ENCODE assay signal across 20 cellular contexts in genomic region chr7:140635821-140636220, GRCh38. TPM values are rescaled to one million over a fixed set of nuclear protein-coding genes. Genes with fewer than 3 reads are reported as not detected.
A peak's percentile ranks its signal among the peaks of the same experiment; 100 is the strongest.
DNase-seq lines count a peak whose midpoint lies in the region; ATAC-seq and TF ChIP-seq lines count a peak whose summit lies in the region.
"Had no signal": no experiment of that assay in that cellular context is flagged by ENCODE, and none has a peak within 500 bp of the region (broad histone marks: within the 10 kb centered on the region; RNA-seq: fewer than 3 reads in every experiment).

No MANE protein-coding gene starts in this region.

- no peak overlapping the region; the same call in 1 of the 2 replicates for H4K5ac ChIP-seq in IMR-90 (ENCODE audit: low read depth, low read length)

- H2BK20ac ChIP-seq in IMR-90 (ENCODE audit: low read depth, low read length), result no peak overlapping the region

- 0 out of 2 replicates have a peak overlapping the region, but pooled peaks have one; percentile 38 for H3K18ac ChIP-seq in IMR-90 (ENCODE audit: low read depth, low read length)

- H3K9ac ChIP-seq in IMR-90 (ENCODE audit: low read depth, low read length), result no peak overlapping the region

- no peak for DNase-seq in IMR-90
- no peak for DNase-seq in esophagus squamous epithelium (lab: John Stamatoyannopoulos, UW)
- DNase-seq in tibial nerve (ENCODE audit: low spot score in 2 of 2), result no peak
- DNase-seq in Caco-2, result no peak
- DNase-seq in NCI-H524 (lab: John Stamatoyannopoulos, UW), result no peak
- no peak for DNase-seq in AML-193 (lab: John Stamatoyannopoulos, UW)
- DNase-seq: activated CD4-positive, alpha-beta memory T cell treated with anti-CD3 and anti-CD28 coated beads for 36 hours; activated gamma-delta T cell treated with Interleukin-2 at 50 U/mL for 16 hours; activated T-cell treated with anti-CD3 and anti-CD28 coated beads for 4 hours; CD8-positive, alpha-beta memory T cell; NCI-H1417; NCI-H82; nephron progenitor cell; PC-3; stimulated activated CD4-positive, alpha-beta T cell treated with anti-CD3 and anti-CD28 coated beads, Interleukin-15, amount 100 ng/mL, for 24 hours; testis had no signal

- TF ChIP-seq CTCF in IMR-90 (conservative IDR thresholded peaks at IDR 0.05; ENCODE audit: low read depth, low read length) (no peak), esophagus squamous epithelium (IDR thresholded peaks at IDR 0.05) (no peak), nephron (IDR thresholded peaks at IDR 0.05; ENCODE audit: unreplicated experiment in 3 of 3) (no peak), tibial nerve (IDR thresholded peaks at IDR 0.05) (no peak), Caco-2 (IDR thresholded peaks at IDR 0.05; ENCODE audit: insufficient read depth in 1 of 2, low read depth in 1 of 2, low read length in 1 of 2, severe bottlenecking in 1 of 2, unreplicated experiment in 1 of 2) (no peak)

- in situ Hi-C loops in IMR-90 (cut with MboI; ENCODE audit: low sequenced_read_pairs), result no loop called here

- H3K9me3 ChIP-seq in IMR-90 (ENCODE audit: control insufficient read depth, insufficient read depth, low read length), result no peaks in the 10 kb centered on the region
- no peaks in the 10 kb centered on the region for H3K9me3 ChIP-seq in esophagus squamous epithelium
- no peaks in the 10 kb centered on the region for H3K9me3 ChIP-seq in tibial nerve
- H3K9me3 ChIP-seq in Caco-2, result no peaks in the 10 kb centered on the region
- H3K9me3 ChIP-seq: testis had no signal

- no peak for TF ChIP-seq EP300 in tibial nerve (IDR thresholded peaks at IDR 0.05)

- H3K4me1 ChIP-seq in IMR-90 (ENCODE audit: control insufficient read depth, insufficient read depth, low read length), result peaks cover 18% of the 10 kb centered on the region
- H3K4me1 ChIP-seq in esophagus squamous epithelium, result peaks cover 8 to 72% (median 28%) of the 10 kb centered on the region in 3 donors
- peaks cover 0 to 79% (median 21%) of the 10 kb centered on the region in 4 donors for H3K4me1 ChIP-seq in tibial nerve
- H3K4me1 ChIP-seq in Caco-2, result peaks cover 9% of the 10 kb centered on the region

- H2BK120ac ChIP-seq in IMR-90 (ENCODE audit: low read depth, low read length), result no peak overlapping the region

- BruUV-seq in IMR-90 (replicated peaks; lab: Mats Ljungman, UMichigan), result no TSS peak
- no TSS peak for BruUV-seq in Caco-2 (replicated peaks; lab: Mats Ljungman, UMichigan)

- POLR2A ChIA-PET in IMR-90 (lab: Charles Lee; ENCODE audit: unreplicated experiment) (no interaction called here), Caco-2 (lab: Charles Lee) (no interaction called here)

- no peak overlapping the region for H2BK5ac ChIP-seq in IMR-90 (ENCODE audit: low read depth, low read length, poor library complexity, severe bottlenecking)

- H2AK5ac ChIP-seq in IMR-90 (ENCODE audit: low read depth, low read length), result peak overlapping the region; percentile 11; the same call in 1 of the 2 replicates

- peaks cover 18 to 65% of the 10 kb centered on the region in 2 experiments for H3K79me1 ChIP-seq in IMR-90 (ENCODE audit: low read depth in 1 of 2, low read length in 2 of 2)

- H3K9me3 Mint-ChIP-seq in nephron (no peaks in the 10 kb centered on the region), Caco-2 (ENCODE audit: unreplicated experiment) (no peaks in the 10 kb centered on the region)
- H3K9me3 Mint-ChIP-seq: activated CD4-positive, alpha-beta memory T cell treated with anti-CD3 and anti-CD28 coated beads for 36 hours; CD8-positive, alpha-beta memory T cell; central memory CD8-positive, alpha-beta T cell; nephron progenitor cell; T-helper 2 cell treated with Interferon-gamma antibody and Interleukin-4, amounts not matched to agents 5 μg/mL and 100 μg/mL, for 36 hours had no signal

- H3K4ac ChIP-seq in IMR-90 (ENCODE audit: low read depth, low read length), result no peak overlapping the region; the same call in 1 of the 2 replicates

- peaks cover 22% of the 10 kb centered on the region; the same call in 1 of the 2 replicates for H3K9me1 ChIP-seq in IMR-90 (ENCODE audit: insufficient read depth, low read length)

- H3K14ac ChIP-seq in IMR-90 (replicated peaks; ENCODE audit: low read depth, low read length), result 0 out of 2 replicates have a peak overlapping the region, but pooled peaks have one; percentile 14

- peaks cover 34% of the 10 kb centered on the region; the same call in 1 of the 2 replicates for H4K20me1 ChIP-seq in IMR-90 (ENCODE audit: insufficient read depth, low read length)

- peak overlapping the region; percentile 25 for H2AK9ac ChIP-seq in IMR-90 (replicated peaks; ENCODE audit: low read depth, low read length, poor library complexity)

- no peak for ATAC-seq in IMR-90 (ENCODE audit: low read depth)
- ATAC-seq: PC-3 had no signal

- H3K27me3 ChIP-seq in IMR-90 (ENCODE audit: control insufficient read depth, insufficient read depth, low read length) (no peaks in the 10 kb centered on the region), esophagus squamous epithelium (peaks cover 0 to 49% (median under 1%) of the 10 kb centered on the region in 4 donors), tibial nerve (peaks cover 0 to 18% of the 10 kb centered on the region in 2 donors), Caco-2 (replicated peaks; ENCODE audit: control insufficient read depth, insufficient read depth, low read length) (no peaks in the 10 kb centered on the region)
- H3K27me3 ChIP-seq: testis had no signal

- H3K23ac ChIP-seq in IMR-90 (ENCODE audit: low read depth, low read length), result 0 out of 2 replicates have a peak overlapping the region, but pooled peaks have one; percentile 31

- H3K56ac ChIP-seq in IMR-90 (ENCODE audit: extremely low read depth, insufficient read depth, low read length), result no peak overlapping the region

- dilution Hi-C loops in IMR-90 (cut with HindIII; ENCODE audit: low sequenced_read_pairs, unreplicated experiment), result no loop called here

- CTCF ChIA-PET in IMR-90 (lab: Yijun Ruan, JAX) (no interaction called here), Caco-2 (lab: Charles Lee) (no interaction called here)

- H3K36me3 Mint-ChIP-seq in nephron (ENCODE audit: low read depth) (peaks cover 11% of the 10 kb centered on the region), Caco-2 (ENCODE audit: insufficient read depth, unreplicated experiment) (no peaks in the 10 kb centered on the region)
- H3K36me3 Mint-ChIP-seq: activated CD4-positive, alpha-beta memory T cell treated with anti-CD3 and anti-CD28 coated beads for 36 hours; CD8-positive, alpha-beta memory T cell had no signal

- 100% methylated on average over 2 of the region's 5 CpGs; no CpG with 5 or more reads in 1 of the 2 experiments for WGBS in IMR-90 (ENCODE audit: extremely low coverage in 2 of 2, insufficient read length in 1 of 2), 2 experiments
- WGBS in esophagus squamous epithelium, 2 donors, result 33 to 77% methylated on average over 3 to 5 of the region's 5 CpGs
- WGBS in tibial nerve, 2 donors, result 33 to 57% methylated on average over 5 of the region's 5 CpGs

- no peak overlapping the region for H2AFZ ChIP-seq in IMR-90 (replicated peaks; ENCODE audit: low read length, poor library complexity)

- no peak overlapping the region for H3K4me2 ChIP-seq in IMR-90 (ENCODE audit: low read depth, low read length)

- intact Hi-C loops in IMR-90 (cut with micrococcal nuclease), result no loop called here
- intact Hi-C loops in esophagus squamous epithelium (cut with DNase I), result no loop called here
- intact Hi-C loops in Caco-2 (cut with micrococcal nuclease; ENCODE audit: unreplicated experiment), result no loop called here

- H4K91ac ChIP-seq in IMR-90 (ENCODE audit: insufficient read depth, low read depth, low read length), result no peak overlapping the region

- H3K27ac Mint-ChIP-seq in nephron (peak overlapping the region; percentile 8 to 69 (median 45)), Caco-2 (ENCODE audit: unreplicated experiment) (no peak overlapping the region)
- H3K27ac Mint-ChIP-seq: activated CD4-positive, alpha-beta memory T cell treated with anti-CD3 and anti-CD28 coated beads for 36 hours; CD8-positive, alpha-beta memory T cell; nephron progenitor cell; T-helper 2 cell treated with Interferon-gamma antibody and Interleukin-4, amounts not matched to agents 5 μg/mL and 100 μg/mL, for 36 hours had no signal

- peak overlapping the region in 2 of 3 experiments; percentile 4 to 58 for H3K4me3 Mint-ChIP-seq in nephron
- H3K4me3 Mint-ChIP-seq in Caco-2 (ENCODE audit: unreplicated experiment), result no peak overlapping the region
- H3K4me3 Mint-ChIP-seq: activated CD4-positive, alpha-beta memory T cell treated with anti-CD3 and anti-CD28 coated beads for 36 hours; central memory CD8-positive, alpha-beta T cell; nephron progenitor cell; T-helper 2 cell treated with Interferon-gamma antibody and Interleukin-4, amounts not matched to agents 5 μg/mL and 100 μg/mL, for 36 hours had no signal

- no peaks in the 10 kb centered on the region for H3K27me3 Mint-ChIP-seq in nephron (ENCODE audit: low read depth)
- peaks cover 11% of the 10 kb centered on the region for H3K27me3 Mint-ChIP-seq in Caco-2 (ENCODE audit: insufficient read depth, unreplicated experiment)

- 0 out of 3 replicates have a peak overlapping the region, but pooled peaks have one; percentile 27 for H2BK15ac ChIP-seq in IMR-90 (ENCODE audit: low read depth, low read length)

- peaks cover 4% of the 10 kb centered on the region; the same call in 1 of the 2 replicates for H3K36me3 ChIP-seq in IMR-90 (ENCODE audit: control insufficient read depth, insufficient read depth, low read length)
- no peaks in the 10 kb centered on the region for H3K36me3 ChIP-seq in esophagus squamous epithelium
- no peaks in the 10 kb centered on the region for H3K36me3 ChIP-seq in tibial nerve
- H3K36me3 ChIP-seq in Caco-2 (ENCODE audit: control insufficient read depth, insufficient read depth, low read length), result no peaks in the 10 kb centered on the region

- TF ChIP-seq RAD21 in IMR-90 (IDR thresholded peaks at IDR 0.05; ENCODE audit: low read length), result no peak

- peaks cover 57% of the 10 kb centered on the region for H3K4me1 Mint-ChIP-seq in nephron
- H3K4me1 Mint-ChIP-seq in Caco-2 (ENCODE audit: low read depth, unreplicated experiment), result peaks cover 11% of the 10 kb centered on the region

- no peak overlapping the region for H3K27ac ChIP-seq in IMR-90 (ENCODE audit: insufficient read depth, low read length)
- peak overlapping the region in 3 of 4 donors; percentile 5 to 63 (median 48) for H3K27ac ChIP-seq in esophagus squamous epithelium
- H3K27ac ChIP-seq in tibial nerve, result peak overlapping the region in 3 of 4 donors; percentile 11 to 74 (median 64)
- H3K27ac ChIP-seq: SK-N-MC, testis had no signal

- H3K4me3 ChIP-seq in IMR-90 (ENCODE audit: insufficient read depth, low read depth, low read length), result no peak overlapping the region
- no peak overlapping the region for H3K4me3 ChIP-seq in esophagus squamous epithelium
- H3K4me3 ChIP-seq in tibial nerve, result no peak overlapping the region
- no peak overlapping the region for H3K4me3 ChIP-seq in Caco-2 (ENCODE audit: low read depth, low read length)
- H3K4me3 ChIP-seq: SK-N-MC, testis had no signal

- TF ChIP-seq POLR2A in IMR-90 (IDR thresholded peaks at IDR 0.05; ENCODE audit: low read depth, low read length) (no peak), esophagus squamous epithelium (IDR thresholded peaks at IDR 0.05) (no peak), tibial nerve (IDR thresholded peaks at IDR 0.05) (no peak)

- peak overlapping the region in 1 of 2 experiments; percentile 15; a peak in 1 of 4 replicates for H4K8ac ChIP-seq in IMR-90 (ENCODE audit: low read depth in 2 of 2, low read length in 2 of 2)

RNA-seq across cellular contexts. Expression of gene DENND2A, which starts 4.8 kb away (rescaled TPM):
- total RNA-seq in IMR-90 (2012; rRNA removed) (7.5 and 7.8 TPM in 2 replicates), esophagus squamous epithelium (10 to 100 TPM in 1 of 4 donors, 1 to 10 TPM in 2, under 1 TPM in 1; 0.92 to 11.1 (median 1.9) TPM), tibial nerve (10 to 100 TPM; 18.3 to 28.0 (median 24.2) TPM), Caco-2 (2022) (0.67 and 0.95 TPM in 2 replicates)
- 7.4 and 10.3 TPM in 2 replicates for polyA plus RNA-seq in IMR-90 (2012; rRNA removed)
- polyA plus RNA-seq in IMR-90 (2012; cell fraction: cytosol; rRNA removed), result 7.5 and 18.0 TPM in 2 replicates
- 14.9 and 25.0 TPM in 2 replicates for polyA plus RNA-seq in IMR-90 (2012; cell fraction: nucleus; rRNA removed; ENCODE audit: low replicate concordance)
- total RNA-seq: activated CD4-positive, alpha-beta memory T cell treated with anti-CD3 and anti-CD28 coated beads for 36 hours; CD8-positive, alpha-beta memory T cell had no signal
- polyA plus RNA-seq: CD8-positive, alpha-beta memory T cell had no signal

RNA-seq across cellular contexts. Expression of gene ADCK2, which starts 36.9 kb away (rescaled TPM):
- total RNA-seq in IMR-90 (2012; rRNA removed) (7.5 and 10.0 TPM in 2 replicates), esophagus squamous epithelium (10 to 100 TPM; 17.6 to 34.1 (median 21.6) TPM), tibial nerve (10 to 100 TPM; 20.7 to 34.5 (median 26.7) TPM), Caco-2 (2022) (17.7 and 21.4 TPM in 2 replicates)
- 6.9 and 7.1 TPM in 2 replicates for polyA plus RNA-seq in IMR-90 (2012; rRNA removed)
- 5.8 and 9.5 TPM in 2 replicates for polyA plus RNA-seq in IMR-90 (2012; cell fraction: cytosol; rRNA removed)
- 5.3 and 5.7 TPM in 2 replicates for polyA plus RNA-seq in IMR-90 (2012; cell fraction: nucleus; rRNA removed; ENCODE audit: low replicate concordance)
